21 cellular contexts compared by ENCODE assay signal in the genomic region with DNA sequence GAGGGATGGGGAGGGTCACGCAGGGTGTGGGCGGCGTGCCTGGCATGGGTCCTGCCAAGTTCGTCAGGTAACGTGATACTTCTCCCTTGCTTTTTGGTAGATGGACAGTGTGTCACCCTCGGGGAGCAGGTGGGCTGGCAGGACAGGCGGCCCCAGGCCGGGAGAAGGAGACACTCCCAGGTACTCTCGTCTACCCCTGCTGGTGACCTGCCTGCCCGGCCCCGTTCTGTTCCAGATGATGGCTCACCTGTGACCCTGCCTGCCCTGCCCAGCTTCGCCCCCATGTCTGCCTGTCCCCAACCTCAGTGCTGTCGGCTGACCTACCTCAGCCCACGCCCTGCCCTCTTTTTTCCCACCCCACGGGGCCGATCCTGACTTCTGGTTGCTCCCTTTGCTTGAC.
"Had no signal": no experiment of that assay in that cellular context is flagged by ENCODE, and none has a peak within 500 bp of the region (broad histone marks: within the 10 kb centered on the region; RNA-seq: fewer than 3 reads in every experiment).

No MANE protein-coding gene starts in this region.

- H3K4me1 ChIP-seq: body of pancreas had no signal

- H3K27ac Mint-ChIP-seq: activated B cell treated with CpG ODN at 0.5 μM for 24 hours; activated CD4-positive, alpha-beta T cell treated with anti-CD3 and anti-CD28 coated beads, Interleukin-2, amount 10 ng/mL, durations not matched to agents 24 days and 14 days; activated T-cell treated with anti-CD3 and anti-CD28 coated beads, Interleukin-2, amount 50 U/mL, for 72 hours; activated T-helper 2 cell treated with anti-CD3 and anti-CD28 coated beads, Interferon-gamma antibody, Interleukin-2, Interleukin-4, amounts not matched to agents 10 μg/mL and 5 μg/mL and 100 μg/mL, durations not matched to agents 14 hours and 24 hours and 36 hours; T-helper 17 cell had no signal

- H3K27me3 Mint-ChIP-seq: activated CD4-positive, alpha-beta T cell treated with anti-CD3 and anti-CD28 coated beads, Interleukin-2, amount 10 ng/mL, durations not matched to agents 24 days and 14 days had no signal

- DNase-seq: activated B cell treated with CpG ODN at 0.5 μM for 24 hours; activated CD4-positive, alpha-beta T cell treated with anti-CD3 and anti-CD28 coated beads for 1 hour; activated CD4-positive, alpha-beta T cell treated with anti-CD3 and anti-CD28 coated beads, Interleukin-2, amount 10 ng/mL, durations not matched to agents 24 days and 14 days; activated CD4-positive, alpha-beta T cell treated with anti-CD3 and anti-CD28 coated beads, Interleukin-2, amount 50 U/mL, for 48 hours; activated CD8-positive, alpha-beta memory T cell treated with anti-CD3 and anti-CD28 coated beads for 24 hours; activated gamma-delta T cell treated with Interleukin-2 at 50 U/mL for 16 hours; activated naive CD4-positive, alpha-beta T cell treated with anti-CD3 and anti-CD28 coated beads, Interleukin-2, amount 50 U/mL, for 16 hours; activated T-cell treated with anti-CD3 and anti-CD28 coated beads, Interleukin-2, amount 50 U/mL, for 72 hours; body of pancreas; central memory CD4-positive, alpha-beta T cell; Kasumi-1; KBM-7; NCI-H1105 treated with DMSO at 0.1 percent for 48 hours; NCI-H1436 treated with DMSO at 0.1 percent for 48 hours; NCI-H187; NCI-H2081; NCI-H446; SHP77; T-helper 17 cell; T-helper 9 cell had no signal

- H3K27me3 ChIP-seq: body of pancreas had no signal

- H3K4me1 Mint-ChIP-seq: activated B cell treated with CpG ODN at 0.5 μM for 24 hours; activated CD4-positive, alpha-beta T cell treated with anti-CD3 and anti-CD28 coated beads, Interleukin-2, amount 10 ng/mL, durations not matched to agents 24 days and 14 days had no signal

- H3K9me3 Mint-ChIP-seq: activated B cell treated with CpG ODN at 0.5 μM for 24 hours; activated CD4-positive, alpha-beta T cell treated with anti-CD3 and anti-CD28 coated beads, Interleukin-2, amount 10 ng/mL, durations not matched to agents 24 days and 14 days; activated T-cell treated with anti-CD3 and anti-CD28 coated beads, Interleukin-2, amount 50 U/mL, for 72 hours; activated T-helper 2 cell treated with anti-CD3 and anti-CD28 coated beads, Interferon-gamma antibody, Interleukin-2, Interleukin-4, amounts not matched to agents 10 μg/mL and 5 μg/mL and 100 μg/mL, durations not matched to agents 14 hours and 24 hours and 36 hours had no signal

- H3K4me3 ChIP-seq: body of pancreas had no signal

- ATAC-seq: activated T-cell treated with anti-CD3 and anti-CD28 coated beads, Interleukin-2, amount 50 U/mL, for 72 hours; body of pancreas; T-helper 17 cell had no signal

- H3K27ac ChIP-seq: body of pancreas had no signal

- H3K4me3 Mint-ChIP-seq: activated B cell treated with CpG ODN at 0.5 μM for 24 hours; activated CD4-positive, alpha-beta T cell treated with anti-CD3 and anti-CD28 coated beads, Interleukin-2, amount 10 ng/mL, durations not matched to agents 24 days and 14 days; activated T-cell treated with anti-CD3 and anti-CD28 coated beads, Interleukin-2, amount 50 U/mL, for 72 hours; T-helper 17 cell had no signal

- H3K9me3 ChIP-seq: body of pancreas had no signal
